Comparison of ENCODE assay signal across 20 cellular contexts in genomic region chr18:13262839-13263691, GRCh38. TPM values are rescaled to one million over a fixed set of nuclear protein-coding genes. Genes with fewer than 3 reads are reported as not detected.
DNase-seq lines count a peak whose midpoint lies in the region; ATAC-seq, FAIRE-seq and TF ChIP-seq lines count a peak whose summit lies in the region.
"Had no signal": no experiment of that assay in that cellular context is flagged by ENCODE, and none has a peak within 500 bp of the region (broad histone marks: within the 10 kb centered on the region; RNA-seq: fewer than 3 reads in every experiment).

No MANE protein-coding gene starts in this region.

- H3K9me3 ChIP-seq in GM12878 (replicated peaks; ENCODE audit: control insufficient read depth, insufficient read depth, low read length): no peaks in the 10 kb centered on the region

- WGBS in GM12878 (ENCODE audit: insufficient coverage, insufficient replicate concordance, low lambda C conversion rate, missing lambda C conversion rate): 61% methylated on average over 40 of the region's 50 CpGs

- H3K27ac Mint-ChIP-seq in activated CD8-positive, alpha-beta memory T cell treated with anti-CD3 and anti-CD28 coated beads, Interleukin-2, amount 10 ng/mL, durations not matched to agents 7 days and 5 days: no peak overlapping the region
- H3K27ac Mint-ChIP-seq in WTC11: no peak overlapping the region

- no peak overlapping the region for H3K9ac ChIP-seq in GM12878 (ENCODE audit: control insufficient read depth, insufficient read depth, low read length)
- H3K9ac ChIP-seq: KMS-11 had no signal

- in situ Hi-C loops in GM12878 (cut with MboI): no loop called here

- H4K20me1 ChIP-seq in GM12878 (ENCODE audit: control insufficient read depth, insufficient read depth): no peaks in the 10 kb centered on the region

- no peaks in the 10 kb centered on the region for H3K4me1 ChIP-seq in GM12878 (ENCODE audit: control insufficient read depth, insufficient read depth, low read length)

- no peak for ATAC-seq in activated CD8-positive, alpha-beta memory T cell treated with anti-CD3 and anti-CD28 coated beads, Interleukin-2, amount 10 ng/mL, durations not matched to agents 7 days and 5 days
- ATAC-seq in GM12878: no peak
- no peak for ATAC-seq in left lobe of liver
- no peak for ATAC-seq in WTC11
- no peak for ATAC-seq in HG02678 (IDR thresholded peaks at IDR 0.05; ENCODE audit: unreplicated experiment)

- H3K79me2 ChIP-seq in GM12878 (ENCODE audit: control insufficient read depth, insufficient read depth, low read length): no peaks in the 10 kb centered on the region

- no peaks in the 10 kb centered on the region for H3K36me3 Mint-ChIP-seq in activated CD8-positive, alpha-beta memory T cell treated with anti-CD3 and anti-CD28 coated beads, Interleukin-2, amount 10 ng/mL, durations not matched to agents 7 days and 5 days
- no peaks in the 10 kb centered on the region for H3K36me3 Mint-ChIP-seq in WTC11
- H3K36me3 Mint-ChIP-seq: CD14-positive monocyte had no signal

- H3K4me3 Mint-ChIP-seq in activated CD8-positive, alpha-beta memory T cell treated with anti-CD3 and anti-CD28 coated beads, Interleukin-2, amount 10 ng/mL, durations not matched to agents 7 days and 5 days: no peak overlapping the region
- no peak overlapping the region for H3K4me3 Mint-ChIP-seq in WTC11
- H3K4me3 Mint-ChIP-seq: CD14-positive monocyte had no signal

- no TSS peak for BruUV-seq in GM12878 (replicated peaks; lab: Mats Ljungman, UMichigan)

- intact Hi-C loops in GM12878 (cut with micrococcal nuclease; ENCODE audit: unreplicated experiment): no loop called here

- H3K4me2 ChIP-seq in GM12878 (ENCODE audit: control insufficient read depth, insufficient read depth): no peak overlapping the region
- H3K4me2 ChIP-seq: KMS-11 had no signal

- no peak for TF ChIP-seq POLR2A in GM12878 (IDR thresholded peaks at IDR 0.05; ENCODE audit: low read depth, low read length)

- H3K4me3 ChIP-seq in GM12878: no peak overlapping the region

- H2AFZ ChIP-seq in GM12878 (ENCODE audit: control insufficient read depth, low read depth, low read length): no peak overlapping the region

- no peak overlapping the region for H3K27ac ChIP-seq in GM12878 (ENCODE audit: control insufficient read depth, insufficient read depth)
- H3K27ac ChIP-seq: KMS-11, RWPE1 had no signal

- FAIRE-seq in GM12878 (lab: Jason Lieb, UNC): no peak
- FAIRE-seq: A204.1, GM18507 had no signal

- no peaks in the 10 kb centered on the region for H3K36me3 ChIP-seq in GM12878 (ENCODE audit: control insufficient read depth in 2 of 2, insufficient read depth in 2 of 2, low read length in 1 of 2)

- CTCF ChIA-PET in activated CD8-positive, alpha-beta memory T cell treated with anti-CD3 and anti-CD28 coated beads, Interleukin-2, amount 10 ng/mL, durations not matched to agents 7 days and 5 days (lab: Charles Lee): no interaction called here
- CTCF ChIA-PET in GM12878 (lab: Yijun Ruan, JAX) (no interaction called here), WTC11 (lab: Charles Lee) (no interaction called here)

- POLR2A ChIA-PET in GM12878 (lab: Charles Lee): no interaction called here
- POLR2A ChIA-PET in WTC11 (lab: Charles Lee): no interaction called here

- H3K4me1 Mint-ChIP-seq in activated CD8-positive, alpha-beta memory T cell treated with anti-CD3 and anti-CD28 coated beads, Interleukin-2, amount 10 ng/mL, durations not matched to agents 7 days and 5 days: peaks cover 32% of the 10 kb centered on the region
- H3K4me1 Mint-ChIP-seq in WTC11: peaks cover 29% of the 10 kb centered on the region

- no peak for TF ChIP-seq RAD21 in GM12878 (IDR thresholded peaks at IDR 0.05; ENCODE audit: insufficient read depth, low read depth, low read length)

- H3K27me3 ChIP-seq in GM12878 (replicated peaks in 1 of 2; ENCODE audit: control insufficient read depth in 2 of 2, insufficient read depth in 2 of 2, low read length in 1 of 2): peaks cover 0 to 6% of the 10 kb centered on the region in 2 experiments; a peak in 3 of 4 replicates

- H3K27me3 Mint-ChIP-seq in activated CD8-positive, alpha-beta memory T cell treated with anti-CD3 and anti-CD28 coated beads, Interleukin-2, amount 10 ng/mL, durations not matched to agents 7 days and 5 days: peaks cover 47% of the 10 kb centered on the region
- H3K27me3 Mint-ChIP-seq in WTC11 (ENCODE audit: low read depth): no peaks in the 10 kb centered on the region

- SMC1A ChIA-PET in GM12878 (lab: Charles Lee; ENCODE audit: uncharacterized antibody, unreplicated experiment): interaction anchor here (1.3 kb wide), 1 partner anchor 11 kb away, joined by 4 read pairs; no protein-coding TSS in a partner anchor

- RAD21 ChIA-PET in GM12878 (lab: Charles Lee; ENCODE audit: unreplicated experiment): interaction anchor here (0.8 kb wide), 1 partner anchor 180 kb away, joined by 3 read pairs; no protein-coding TSS in a partner anchor

- DNase-seq in activated CD8-positive, alpha-beta memory T cell treated with anti-CD3 and anti-CD28 coated beads, Interleukin-2, amount 50 U/mL, for 48 hours: peak; percentile 45
- DNase-seq in activated CD8-positive, alpha-beta memory T cell treated with anti-CD3 and anti-CD28 coated beads, Interleukin-2, amount 10 ng/mL, durations not matched to agents 7 days and 5 days: no peak
- DNase-seq in GM12878 (ENCODE audit: low read depth, low spot score) (no peak), left lobe of liver (ENCODE audit: low spot score) (peak; percentile 27), WTC11 (ENCODE audit: low spot score) (no peak), COLO829 (ENCODE audit: low spot score) (no peak)
- peak; percentile 20 for DNase-seq in stimulated activated CD8-positive, alpha-beta memory T cell treated with anti-CD3 and anti-CD28 coated beads, Interleukin-4, amount 100 ng/mL, for 48 hours
- DNase-seq: Calu3; NCI-H1092; NCI-H1694; NCI-H2107; NCI-H69; NK-92 treated with Interleukin-12 subunit alpha and Interleukin-12 subunit beta, amount 100 ng/mL, for 24 hours had no signal

- TF ChIP-seq CTCF in GM12878 (IDR thresholded peaks at IDR 0.05 in 2 of 3, conservative IDR thresholded peaks at IDR 0.05 in 1 of 3; ENCODE audit: control insufficient read depth in 2 of 3, extremely low read depth in 1 of 3, insufficient read depth in 1 of 3, low read depth in 3 of 3, low read length in 3 of 3) (no peak), WTC11 (IDR thresholded peaks at IDR 0.05) (no peak)

- TF ChIP-seq EP300 in GM12878 (IDR thresholded peaks at IDR 0.05; ENCODE audit: borderline replicate concordance in 1 of 2, control insufficient read depth in 1 of 2, low read depth in 2 of 2, low read length in 2 of 2): no peak

- H3K9me3 Mint-ChIP-seq in activated CD8-positive, alpha-beta memory T cell treated with anti-CD3 and anti-CD28 coated beads, Interleukin-2, amount 10 ng/mL, durations not matched to agents 7 days and 5 days (ENCODE audit: low read depth): no peaks in the 10 kb centered on the region
- no peaks in the 10 kb centered on the region for H3K9me3 Mint-ChIP-seq in WTC11

TF ChIP-seq in GM12878, 131 proteins besides CTCF, POLR2A, EP300 and RAD21 (continues in another document):
- TF ChIP-seq ZNF384 (IDR thresholded peaks at IDR 0.05; ENCODE audit: borderline replicate concordance, low read depth, low read length) (no peak), ZNF274 (IDR thresholded peaks at IDR 0.05; ENCODE audit: insufficient read depth, insufficient read length) (no peak)

TF ChIP-seq in WTC11, 78 proteins besides CTCF, POLR2A, EP300 and RAD21:
- no peak for TF ChIP-seq ZNF671 (CRISPR knock-in tag; IDR thresholded peaks at IDR 0.05)
- TF ChIP-seq CREM (CRISPR knock-in tag; IDR thresholded peaks at IDR 0.05): no peak

RNA-seq across cellular contexts. Expression of gene LDLRAD4, which starts 44.5 kb away (rescaled TPM):
- total RNA-seq in activated CD8-positive, alpha-beta memory T cell treated with anti-CD3 and anti-CD28 coated beads, Interleukin-2, amount 10 ng/mL, durations not matched to agents 7 days and 5 days: 10 to 100 TPM; 33.9 to 44.5 TPM
- 159 and 169 TPM in 2 replicates for total RNA-seq in GM12878 (2013; cell fraction: nucleolus; rRNA removed)
- total RNA-seq in GM12878 (2014; rRNA removed) (12.2 and 15.7 TPM in 2 replicates), GM12878 (2014; rRNA removed; fragmentation: Illumina TruSeq; extraction: Trizol) (9.9 and 11.7 TPM in 2 replicates), GM12878 (2021) (11.9 and 12.8 TPM in 2 replicates), left lobe of liver (41.9 TPM), WTC11 (2021) (2.9 to 6.2 TPM (median 3.0 TPM) in 3 replicates)
- 12.0 TPM for polyA plus RNA-seq in GM12878 (2011; ENCODE audit: low read depth)
- polyA plus RNA-seq in GM12878 (2011; rRNA removed) (8.9 and 10.6 TPM in 2 replicates), GM12878 (2014; fragmentation: Illumina TruSeq; extraction: Trizol) (5.5 and 5.8 TPM in 2 replicates), GM12878 (2014; fragmentation: Nextera tagmentation; extraction: Ambion mirVana) (1 to 10 TPM; 2.7 to 4.0 TPM), GM12878 (2014; rRNA removed) (13.0 and 14.6 TPM in 2 replicates), GM12878 (2016; fragmentation: Nextera tagmentation; extraction: Ambion mirVana) (10 to 100 TPM; 15.5 to 16.8 TPM)
- 10.4 and 15.4 TPM in 2 replicates for polyA plus RNA-seq in GM12878 (2011; cell fraction: cytosol; rRNA removed)
- polyA plus RNA-seq in GM12878 (2011; cell fraction: nucleus; rRNA removed): 13.5 and 15.0 TPM in 2 replicates
- 29.7 and 31.1 TPM in 2 replicates for polyA plus RNA-seq in GM12878 (2012)
- 12.5 and 20.3 TPM in 2 replicates for polyA minus RNA-seq in GM12878 (2011; rRNA and poly(A)+ RNA removed)
- 5.4 and 6.7 TPM in 2 replicates for polyA minus RNA-seq in GM12878 (2011; cell fraction: cytosol; rRNA and poly(A)+ RNA removed)
- 19.0 and 21.2 TPM in 2 replicates for polyA minus RNA-seq in GM12878 (2011; cell fraction: nucleus; rRNA and poly(A)+ RNA removed)
- total RNA-seq: MCF 10A had no signal

Comparison
In these comparisons a context has a peak if more than half of its experiments do, and no peak if none do; other contexts are left out.
1. DNase-seq: peak in activated CD8-positive, alpha-beta memory T cell treated with anti-CD3 and anti-CD28 coated beads, Interleukin-2, amount 50 U/mL, for 48 hours (single experiment), left lobe of liver (single experiment) and stimulated activated CD8-positive, alpha-beta memory T cell treated with anti-CD3 and anti-CD28 coated beads, Interleukin-4, amount 100 ng/mL, for 48 hours (single experiment); none in activated CD8-positive, alpha-beta memory T cell treated with anti-CD3 and anti-CD28 coated beads, Interleukin-2, amount 10 ng/mL, durations not matched to agents 7 days and 5 days (single experiment), GM12878 (single experiment), WTC11 (single experiment) and COLO829 (single experiment).